In genomic region chr11:112051768-112052167, GRCh38 we compare ENCODE assay signal across 22 cellular contexts. TPM values are rescaled to one million over a fixed set of nuclear protein-coding genes. Genes with fewer than 3 reads are reported as not detected.
DNase-seq lines count a peak whose midpoint lies in the region; ATAC-seq and TF ChIP-seq lines count a peak whose summit lies in the region.
"Had no signal": no experiment of that assay in that cellular context is flagged by ENCODE, and none has a peak within 500 bp of the region (broad histone marks: within the 10 kb centered on the region; RNA-seq: fewer than 3 reads in every experiment).

No MANE protein-coding gene starts in this region.

- H4K20me1 ChIP-seq in OCI-LY1 (ENCODE audit: insufficient read depth, low read length) = no peaks in the 10 kb centered on the region
- H4K20me1 ChIP-seq in osteoblast (ENCODE audit: insufficient read depth, low read length) = no peaks in the 10 kb centered on the region
- H4K20me1 ChIP-seq: BLaER1 treated with 17β-estradiol and CSF1 and Interleukin-3, amounts not matched to agents 10 nM and 100 nM had no signal

- CTCF ChIA-PET in GM10248 (lab: Yijun Ruan, JAX) = no interaction called here

- H3K79me2 ChIP-seq in OCI-LY1 (ENCODE audit: insufficient read depth, low read length) = 0 out of 2 replicates have a peak, but pooled peaks cover 8% of the 10 kb centered on the region
- peaks cover 13% of the 10 kb centered on the region for H3K79me2 ChIP-seq in osteoblast (ENCODE audit: insufficient read depth, low read length)

- TF ChIP-seq CTCF in GM10248 (IDR thresholded peaks at IDR 0.05; ENCODE audit: control extremely low read depth, extremely low read depth, low read depth, missing control alignments) (no peak), OCI-LY1 (IDR thresholded peaks at IDR 0.05; ENCODE audit: low read length) (no peak), osteoblast (IDR thresholded peaks at IDR 0.05; ENCODE audit: extremely low read depth, low read depth, low read length) (no peak)

- H3F3A ChIP-seq in OCI-LY1 (ENCODE audit: insufficient read depth, low read length) = no peaks in the 10 kb centered on the region

- peaks cover 11% of the 10 kb centered on the region for H3K4me1 ChIP-seq in OCI-LY1 (ENCODE audit: insufficient read depth, low read length, severe bottlenecking)
- peaks cover 8% of the 10 kb centered on the region for H3K4me1 ChIP-seq in osteoblast (ENCODE audit: insufficient read depth, low read length)
- H3K4me1 ChIP-seq: HAP-1 had no signal

- DNase-seq in GM10248 (ENCODE audit: extremely low spot score) (peak; percentile 17), osteoblast (ENCODE audit: insufficient read length, low spot score, missing footprints) (peak; percentile 46), cerebellum (ENCODE audit: low spot score) (no peak), NCI-H187 (lab: John Stamatoyannopoulos, UW) (no peak)
- DNase-seq: GM23248, KBM-7, NCI-H1105 treated with DMSO at 0.1 percent for 48 hours, NCI-H187 treated with DMSO at 0.1 percent for 48 hours, NCI-H2227 treated with DMSO at 0.1 percent for 48 hours, NCI-H510A treated with DMSO at 0.1 percent for 48 hours, NCI-H82, SIG-M5, T-cell had no signal

- ATAC-seq in GM18907 (IDR thresholded peaks at IDR 0.05; ENCODE audit: unreplicated experiment) (peak; percentile 48), GM19023 (IDR thresholded peaks at IDR 0.05; ENCODE audit: unreplicated experiment) (no peak), GM18519 (IDR thresholded peaks at IDR 0.05; ENCODE audit: low FRiP score, unreplicated experiment) (no peak)
- ATAC-seq: SK-N-SH treated with all-trans-retinoic acid at 6 μM for 48 hours, T-cell had no signal

- POLR2A ChIA-PET in GM10248 (lab: Yijun Ruan, JAX) = no interaction called here

- no peak overlapping the region for H3K9ac ChIP-seq in OCI-LY1 (ENCODE audit: low read length)
- H3K9ac ChIP-seq: GM23248 had no signal

- peaks cover 90% of the 10 kb centered on the region for H3K36me3 ChIP-seq in OCI-LY1 (ENCODE audit: insufficient read depth, low read length)
- H3K36me3 ChIP-seq in osteoblast (ENCODE audit: insufficient read depth, low read length) = peaks cover 32% of the 10 kb centered on the region

- H3K4me3 ChIP-seq in OCI-LY1 (ENCODE audit: low read depth, low read length, poor library complexity, severe bottlenecking) (no peak overlapping the region), osteoblast (ENCODE audit: insufficient read depth, low read length) (no peak overlapping the region)
- H3K4me3 ChIP-seq: BLaER1 treated with 17β-estradiol and CSF1 and Interleukin-3, amounts not matched to agents 10 nM and 100 nM; GM23248; HAP-1; PC-9 had no signal

- H3K9me3 ChIP-seq in OCI-LY1 (ENCODE audit: low read length) (no peaks in the 10 kb centered on the region), osteoblast (ENCODE audit: low read depth, low read length) (no peaks in the 10 kb centered on the region)
- H3K9me3 ChIP-seq: HAP-1 had no signal

- H3K27ac ChIP-seq in OCI-LY1 (ENCODE audit: low read depth, low read length, poor library complexity, severe bottlenecking) = peak overlapping the region; percentile 41
- H3K27ac ChIP-seq in osteoblast (ENCODE audit: low read depth, low read length) = no peak overlapping the region
- H3K27ac ChIP-seq: GM23248, PC-9, RWPE1 had no signal

- H3K4me2 ChIP-seq in OCI-LY1 (ENCODE audit: low read length) (no peak overlapping the region), osteoblast (ENCODE audit: insufficient read depth, low read length) (no peak overlapping the region)
- H3K4me2 ChIP-seq: PC-9 had no signal

- H3K9me2 ChIP-seq in OCI-LY1 (ENCODE audit: low read depth, low read length) = no peaks in the 10 kb centered on the region

- H3K27me3 ChIP-seq in OCI-LY1 (ENCODE audit: insufficient read depth, low read length) (no peaks in the 10 kb centered on the region), osteoblast (ENCODE audit: insufficient read depth, low read length) (no peaks in the 10 kb centered on the region)
- H3K27me3 ChIP-seq: BLaER1 treated with 17β-estradiol and CSF1 and Interleukin-3, amounts not matched to agents 10 nM and 100 nM had no signal

- H2AFZ ChIP-seq in OCI-LY1 (ENCODE audit: low read length) (no peak overlapping the region), osteoblast (ENCODE audit: low read length) (no peak overlapping the region)
- H2AFZ ChIP-seq: GM23248, PC-9 had no signal

RNA-seq across cellular contexts. Expression of gene PIH1D2, which starts 22.0 kb away (rescaled TPM):
- 2.7 and 2.9 TPM in 2 replicates for total RNA-seq in osteoblast
- total RNA-seq in cerebellum = 3.4 TPM

RNA-seq across cellular contexts. Expression of gene NKAPD1, which starts 22.3 kb away (rescaled TPM):
- total RNA-seq in osteoblast = 33.9 and 37.6 TPM in 2 replicates
- total RNA-seq in cerebellum = 24.1 TPM

RNA-seq across cellular contexts. Expression of gene DLAT, which starts 26.6 kb away (rescaled TPM):
- total RNA-seq in osteoblast (35.7 and 36.6 TPM in 2 replicates), cerebellum (34.8 TPM)

RNA-seq across cellular contexts. Expression of gene TIMM8B, which starts 34.8 kb away (rescaled TPM):
- total RNA-seq in osteoblast (34.2 and 39.8 TPM in 2 replicates), cerebellum (57.9 TPM)

RNA-seq across cellular contexts. Expression of gene SDHD, which starts 34.9 kb away (rescaled TPM):
- 100 and 119 TPM in 2 replicates for total RNA-seq in osteoblast
- total RNA-seq in cerebellum = 53.7 TPM

Comparison
In these comparisons a context has a peak if more than half of its experiments do, and no peak if none do; other contexts are left out.
1. DNase-seq: peak in GM10248 (single experiment) and osteoblast (single experiment); none in cerebellum (single experiment) and NCI-H187 (0 of 2).